In the genomic region with DNA sequence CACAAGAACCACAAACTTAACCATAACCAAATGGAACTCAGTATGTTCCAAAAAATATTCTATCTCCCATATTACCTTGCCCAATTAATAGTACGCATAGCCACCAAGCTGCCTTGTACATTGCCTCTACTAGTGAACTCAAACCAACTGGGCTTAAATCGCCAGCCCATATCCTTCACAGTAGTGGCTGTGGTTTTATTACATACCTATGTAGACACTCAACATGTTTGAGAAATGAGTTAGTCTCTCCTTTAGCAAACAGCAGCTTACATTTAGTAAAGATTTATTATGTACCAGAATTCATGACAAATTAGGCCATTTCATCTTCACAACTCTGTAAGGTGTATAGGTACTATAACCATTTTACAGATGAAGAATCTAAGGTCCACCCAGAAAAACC, we compare ENCODE assay signal across 11 cellular contexts. TPM values are rescaled to one million over a fixed set of nuclear protein-coding genes. Genes with fewer than 3 reads are reported as not detected.
A peak's percentile ranks its signal among the peaks of the same experiment; 100 is the strongest.
DNase-seq lines count a peak whose midpoint lies in the region; ATAC-seq and TF ChIP-seq lines count a peak whose summit lies in the region.
"Had no signal": no experiment of that assay in that cellular context is flagged by ENCODE, and none has a peak within 500 bp of the region (broad histone marks: within the 10 kb centered on the region; RNA-seq: fewer than 3 reads in every experiment).

No MANE protein-coding gene starts in this region.

- intact Hi-C loops in upper lobe of right lung (cut with DNase I) = no loop called here

- no peak for DNase-seq in activated naive CD4-positive, alpha-beta T cell (lab: John Stamatoyannopoulos, UW)
- peak; percentile 72 for DNase-seq in fibroblast of villous mesenchyme (ENCODE audit: low read depth)
- no peak for DNase-seq in upper lobe of right lung
- no peak for DNase-seq in HUDEP-2 (lab: John Stamatoyannopoulos, UW; ENCODE audit: unreplicated experiment in 76 of 76)
- DNase-seq: foreskin melanocyte; stimulated activated CD4-positive, alpha-beta T cell treated with anti-CD3 and anti-CD28 coated beads, Interleukin-1b, Interleukin-23, amount 100 ng/mL, for 48 hours had no signal

- H3K4me1 Mint-ChIP-seq in activated naive CD4-positive, alpha-beta T cell treated with anti-CD3 and anti-CD28 coated beads, Interleukin-2, amount 50 U/mL, for 24 hours = peaks cover 95% of the 10 kb centered on the region

- TF ChIP-seq CTCF in fibroblast of villous mesenchyme (IDR thresholded peaks at IDR 0.05; ENCODE audit: insufficient read depth, low read depth, low read length) (no peak), upper lobe of right lung (IDR thresholded peaks at IDR 0.05) (no peak)

- H3K27ac Mint-ChIP-seq in activated naive CD4-positive, alpha-beta T cell treated with anti-CD3 and anti-CD28 coated beads, Interleukin-2, amount 50 U/mL, for 24 hours = peak overlapping the region; percentile 83

- H3K4me3 ChIP-seq in fibroblast of villous mesenchyme (ENCODE audit: low read depth, low read length) (no peak overlapping the region), upper lobe of right lung (no peak overlapping the region)

- H3K4me1 ChIP-seq in upper lobe of right lung = peaks cover 81% of the 10 kb centered on the region

- no peak overlapping the region for H3K27ac ChIP-seq in upper lobe of right lung
- H3K27ac ChIP-seq: C4-2B had no signal

- ATAC-seq in SK-N-SH treated with all-trans-retinoic acid at 6 μM for 48 hours (peak; percentile 87), upper lobe of right lung (peak; percentile 79), HG03175 (IDR thresholded peaks at IDR 0.05; ENCODE audit: unreplicated experiment) (no peak), HG03045 (IDR thresholded peaks at IDR 0.05; ENCODE audit: unreplicated experiment) (no peak)

- peaks cover 6% of the 10 kb centered on the region for H3K36me3 Mint-ChIP-seq in activated naive CD4-positive, alpha-beta T cell treated with anti-CD3 and anti-CD28 coated beads, Interleukin-2, amount 50 U/mL, for 24 hours

- H3K36me3 ChIP-seq in upper lobe of right lung = no peaks in the 10 kb centered on the region

- H3K27me3 Mint-ChIP-seq in activated naive CD4-positive, alpha-beta T cell treated with anti-CD3 and anti-CD28 coated beads, Interleukin-2, amount 50 U/mL, for 24 hours = no peaks in the 10 kb centered on the region

- H3K9me3 ChIP-seq in upper lobe of right lung = no peaks in the 10 kb centered on the region

- H3K27me3 ChIP-seq in upper lobe of right lung = no peaks in the 10 kb centered on the region

- H3K9me3 Mint-ChIP-seq in activated naive CD4-positive, alpha-beta T cell treated with anti-CD3 and anti-CD28 coated beads, Interleukin-2, amount 50 U/mL, for 24 hours = no peaks in the 10 kb centered on the region

- no peak overlapping the region for H3K4me3 Mint-ChIP-seq in activated naive CD4-positive, alpha-beta T cell treated with anti-CD3 and anti-CD28 coated beads, Interleukin-2, amount 50 U/mL, for 24 hours

TF ChIP-seq in SK-N-SH treated with all-trans-retinoic acid at 6 μM for 48 hours, 23 proteins besides CTCF, POLR2A, EP300 and RAD21:
- TF ChIP-seq, protein P1, sequence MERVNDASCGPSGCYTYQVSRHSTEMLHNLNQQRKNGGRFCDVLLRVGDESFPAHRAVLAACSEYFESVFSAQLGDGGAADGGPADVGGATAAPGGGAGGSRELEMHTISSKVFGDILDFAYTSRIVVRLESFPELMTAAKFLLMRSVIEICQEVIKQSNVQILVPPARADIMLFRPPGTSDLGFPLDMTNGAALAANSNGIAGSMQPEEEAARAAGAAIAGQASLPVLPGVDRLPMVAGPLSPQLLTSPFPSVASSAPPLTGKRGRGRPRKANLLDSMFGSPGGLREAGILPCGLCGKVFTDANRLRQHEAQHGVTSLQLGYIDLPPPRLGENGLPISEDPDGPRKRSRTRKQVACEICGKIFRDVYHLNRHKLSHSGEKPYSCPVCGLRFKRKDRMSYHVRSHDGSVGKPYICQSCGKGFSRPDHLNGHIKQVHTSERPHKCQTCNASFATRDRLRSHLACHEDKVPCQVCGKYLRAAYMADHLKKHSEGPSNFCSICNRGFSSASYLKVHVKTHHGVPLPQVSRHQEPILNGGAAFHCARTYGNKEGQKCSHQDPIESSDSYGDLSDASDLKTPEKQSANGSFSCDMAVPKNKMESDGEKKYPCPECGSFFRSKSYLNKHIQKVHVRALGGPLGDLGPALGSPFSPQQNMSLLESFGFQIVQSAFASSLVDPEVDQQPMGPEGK (CRISPR knock-in tag; IDR thresholded peaks at IDR 0.05; ENCODE audit: borderline replicate concordance) = no peak
- TF ChIP-seq ISL1 (CRISPR knock-in tag; IDR thresholded peaks at IDR 0.05) (no peak), ZNF8 (CRISPR knock-in tag; IDR thresholded peaks at IDR 0.05) (no peak), ZNF565 (CRISPR knock-in tag; conservative IDR thresholded peaks at IDR 0.05; ENCODE audit: low read depth) (no peak), TCF4 (CRISPR knock-in tag; IDR thresholded peaks at IDR 0.05; ENCODE audit: borderline replicate concordance) (no peak), TOX (CRISPR knock-in tag; IDR thresholded peaks at IDR 0.05; ENCODE audit: borderline replicate concordance) (no peak), GLIS3 (CRISPR knock-in tag; IDR thresholded peaks at IDR 0.05) (no peak), ARNTL (CRISPR knock-in tag; IDR thresholded peaks at IDR 0.05; ENCODE audit: borderline replicate concordance, low read depth) (no peak), SNAI2 (CRISPR knock-in tag; IDR thresholded peaks at IDR 0.05) (no peak)
- TF ChIP-seq, protein P2, sequence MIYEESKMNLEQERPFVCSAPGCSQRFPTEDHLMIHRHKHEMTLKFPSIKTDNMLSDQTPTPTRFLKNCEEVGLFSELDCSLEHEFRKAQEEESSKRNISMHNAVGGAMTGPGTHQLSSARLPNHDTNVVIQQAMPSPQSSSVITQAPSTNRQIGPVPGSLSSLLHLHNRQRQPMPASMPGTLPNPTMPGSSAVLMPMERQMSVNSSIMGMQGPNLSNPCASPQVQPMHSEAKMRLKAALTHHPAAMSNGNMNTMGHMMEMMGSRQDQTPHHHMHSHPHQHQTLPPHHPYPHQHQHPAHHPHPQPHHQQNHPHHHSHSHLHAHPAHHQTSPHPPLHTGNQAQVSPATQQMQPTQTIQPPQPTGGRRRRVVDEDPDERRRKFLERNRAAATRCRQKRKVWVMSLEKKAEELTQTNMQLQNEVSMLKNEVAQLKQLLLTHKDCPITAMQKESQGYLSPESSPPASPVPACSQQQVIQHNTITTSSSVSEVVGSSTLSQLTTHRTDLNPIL (CRISPR knock-in tag; IDR thresholded peaks at IDR 0.05; ENCODE audit: low read depth) = no peak
- TF ChIP-seq, protein P3, sequence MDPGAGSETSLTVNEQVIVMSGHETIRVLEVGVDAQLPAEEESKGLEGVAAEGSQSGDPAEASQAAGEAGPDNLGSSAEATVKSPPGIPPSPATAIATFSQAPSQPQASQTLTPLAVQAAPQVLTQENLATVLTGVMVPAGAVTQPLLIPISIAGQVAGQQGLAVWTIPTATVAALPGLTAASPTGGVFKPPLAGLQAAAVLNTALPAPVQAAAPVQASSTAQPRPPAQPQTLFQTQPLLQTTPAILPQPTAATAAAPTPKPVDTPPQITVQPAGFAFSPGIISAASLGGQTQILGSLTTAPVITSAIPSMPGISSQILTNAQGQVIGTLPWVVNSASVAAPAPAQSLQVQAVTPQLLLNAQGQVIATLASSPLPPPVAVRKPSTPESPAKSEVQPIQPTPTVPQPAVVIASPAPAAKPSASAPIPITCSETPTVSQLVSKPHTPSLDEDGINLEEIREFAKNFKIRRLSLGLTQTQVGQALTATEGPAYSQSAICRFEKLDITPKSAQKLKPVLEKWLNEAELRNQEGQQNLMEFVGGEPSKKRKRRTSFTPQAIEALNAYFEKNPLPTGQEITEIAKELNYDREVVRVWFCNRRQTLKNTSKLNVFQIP (CRISPR knock-in tag; IDR thresholded peaks at IDR 0.05; ENCODE audit: borderline replicate concordance, low read depth) = no peak

RNA-seq across cellular contexts. Expression of a gene that starts 41.4 kb away (rescaled TPM):
- total RNA-seq in fibroblast of villous mesenchyme (78.0 and 98.0 TPM in 2 replicates), upper lobe of right lung (139 TPM)

Comparison
In these comparisons a context has a peak if more than half of its experiments do, and no peak if none do; other contexts are left out.
1. ATAC-seq: peak in SK-N-SH treated with all-trans-retinoic acid at 6 μM for 48 hours (single experiment) and upper lobe of right lung (single experiment); none in HG03175 (single experiment) and HG03045 (single experiment).